Comparison of ENCODE assay signal across 23 cellular contexts in genomic region chr9:8613346-8613825, GRCh38.
DNase-seq lines count a peak whose midpoint lies in the region; ATAC-seq and TF ChIP-seq lines count a peak whose summit lies in the region.
"Had no signal": no experiment of that assay in that cellular context is flagged by ENCODE, and none has a peak within 500 bp of the region (broad histone marks: within the 10 kb centered on the region; RNA-seq: fewer than 3 reads in every experiment).

No MANE protein-coding gene starts in this region.

- H3K9me3 ChIP-seq in right cardiac atrium (ENCODE audit: control insufficient read depth, low read length) (no peaks in the 10 kb centered on the region), aorta (ENCODE audit: control insufficient read depth, low read length) (no peaks in the 10 kb centered on the region)
- H3K9me3 ChIP-seq: neutrophil had no signal

- H3K27me3 ChIP-seq in right cardiac atrium (ENCODE audit: control insufficient read depth, insufficient read depth), result no peaks in the 10 kb centered on the region
- H3K27me3 ChIP-seq in aorta (ENCODE audit: control insufficient read depth in 1 of 2, insufficient read depth in 2 of 2, low read length in 1 of 2), result no peaks in the 10 kb centered on the region
- H3K27me3 ChIP-seq: neutrophil had no signal

- H3K4me1 ChIP-seq in right cardiac atrium (ENCODE audit: control insufficient read depth, insufficient read depth, low read length) (no peaks in the 10 kb centered on the region), aorta (ENCODE audit: control insufficient read depth in 1 of 2, insufficient read depth in 2 of 2, low read length in 2 of 2) (peaks cover 3% of the 10 kb centered on the region in 2 donors)

- DNase-seq in Right ventricle myocardium inferior (ENCODE audit: missing footprints), result no peak
- DNase-seq in cardiac septum (ENCODE audit: low spot score), result no peak
- DNase-seq in coronary artery (ENCODE audit: low spot score), result no peak
- DNase-seq in right cardiac atrium, result peak in 1 of 3 donors; percentile 16
- DNase-seq in aorta, result no peak
- no peak for DNase-seq in NCI-H1417 (lab: John Stamatoyannopoulos, UW)
- DNase-seq in T-helper 9 cell, result no peak
- DNase-seq: activated CD4-positive, alpha-beta memory T cell treated with anti-CD3 and anti-CD28 coated beads for 36 hours; activated naive CD4-positive, alpha-beta T cell treated with anti-CD3 and anti-CD28 coated beads, Interleukin-2, amount 50 U/mL, for 16 hours; amniotic stem cell; CD4-positive, CD25-positive, alpha-beta regulatory T cell; mesenchymal stem cell; NCI-H1092; NCI-H2029; NCI-H82; stimulated activated naive CD4-positive, alpha-beta T cell treated with Interleukin-2 at 50 U/mL for 16 hours had no signal

- intact Hi-C loops in Right ventricle myocardium inferior (cut with DNase I), result no loop called here
- intact Hi-C loops in cardiac septum (cut with DNase I), result no loop called here
- intact Hi-C loops in right cardiac atrium (cut with DNase I), result no loop called here
- intact Hi-C loops in aorta (cut with DNase I), result loop anchor here in 1 of 2 donors (10.0 kb wide), 1 partner anchor 61 kb away; no protein-coding TSS in a partner anchor

- no peak for TF ChIP-seq CTCF in coronary artery (IDR thresholded peaks at IDR 0.05)

- H3K4me3 ChIP-seq in coronary artery (peak overlapping the region; percentile 38), right cardiac atrium (ENCODE audit: low read length) (no peak overlapping the region), aorta (ENCODE audit: low read length in 2 of 2) (peak overlapping the region in 1 of 2 donors; percentile 41)
- H3K4me3 ChIP-seq: SK-N-MC had no signal

- ATAC-seq in Right ventricle myocardium inferior (peak; percentile 74), right cardiac atrium (peak; percentile 37 to 52), aorta (ENCODE audit: low FRiP score) (peak; percentile 54), HG03175 (IDR thresholded peaks at IDR 0.05; ENCODE audit: unreplicated experiment) (no peak)
- ATAC-seq: activated CD4-positive, CD25-positive, alpha-beta regulatory T cell treated with anti-CD3 and anti-CD28 coated beads, Interleukin-2, amount 50 U/mL, for 24 hours; activated T-helper 17 cell treated with anti-CD3 and anti-CD28 coated beads, Interleukin-2, amount 50 U/mL, for 72 hours had no signal

- H3K27ac ChIP-seq in coronary artery, result peak overlapping the region; percentile 32 to 78
- H3K27ac ChIP-seq in right cardiac atrium (ENCODE audit: low read length), result no peak overlapping the region
- H3K27ac ChIP-seq in aorta (ENCODE audit: low read depth in 1 of 2, low read length in 2 of 2), result no peak overlapping the region
- H3K27ac ChIP-seq: epithelial cell of prostate, neutrophil, RWPE1, SK-N-MC had no signal

- H3K36me3 ChIP-seq in aorta (ENCODE audit: control insufficient read depth in 1 of 2, insufficient read depth in 2 of 2, low read length in 1 of 2), result no peaks in the 10 kb centered on the region
- H3K36me3 ChIP-seq: neutrophil had no signal

- 28% methylated on average over 1 of the region's 1 CpG for WGBS in right cardiac atrium
- WGBS in aorta, 2 donors, result 6% methylated on average over 1 of the region's 1 CpG

Comparison
In these comparisons a context has a peak if more than half of its experiments do, and no peak if none do; other contexts are left out.
1. H3K27ac ChIP-seq: peak in coronary artery (2 of 2); none in right cardiac atrium (single experiment) and aorta (0 of 2).